8 cellular contexts compared by ENCODE assay signal in the genomic region with DNA sequence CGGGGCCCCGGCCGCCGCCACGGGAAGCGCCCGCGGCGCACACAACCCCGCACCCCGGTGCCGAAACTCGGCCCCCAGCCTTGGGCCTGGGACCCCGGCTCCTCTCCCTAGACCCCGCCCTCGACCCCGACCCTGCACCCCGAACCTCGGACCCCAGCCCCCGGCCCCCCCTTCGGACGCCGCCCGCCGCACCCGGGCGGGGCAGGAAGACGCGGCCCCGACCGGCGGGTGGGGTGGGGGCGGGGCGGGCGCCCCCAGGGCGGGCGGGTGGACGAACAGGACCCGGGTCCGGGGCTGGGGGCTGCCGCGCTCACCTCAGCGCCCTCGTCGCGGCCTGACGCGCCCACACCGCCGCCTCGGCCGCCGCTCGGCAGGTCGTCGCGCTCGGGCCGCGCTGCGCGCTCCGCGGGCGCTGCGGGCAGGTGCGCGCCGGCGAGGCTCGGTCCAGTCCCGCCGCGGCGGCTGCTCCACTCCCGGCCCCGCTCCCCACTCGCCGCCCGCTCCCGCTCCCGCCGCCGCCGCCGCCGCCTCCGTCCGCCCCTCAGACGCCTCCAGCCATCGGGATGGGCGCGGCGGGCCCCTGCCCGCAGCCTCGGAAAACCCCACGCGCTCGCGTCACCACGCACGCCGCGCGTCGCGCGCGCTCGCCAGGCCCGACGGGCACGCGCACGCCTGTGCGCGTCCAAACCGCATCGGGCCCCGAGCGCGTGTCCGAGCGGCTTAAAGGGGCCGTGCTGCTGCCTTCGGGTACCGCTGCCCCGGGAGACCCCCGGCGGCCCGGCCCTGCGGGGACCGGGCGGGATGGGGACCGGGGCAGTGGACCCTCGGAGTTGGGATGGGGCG. TPM values are rescaled to one million over a fixed set of nuclear protein-coding genes. Genes with fewer than 3 reads are reported as not detected.
DNase-seq lines count a peak whose midpoint lies in the region; ATAC-seq, FAIRE-seq and TF ChIP-seq lines count a peak whose summit lies in the region.

A gene (minus strand): TSS at position 582 of the 843 bp plus-strand sequence. CDS start 65,634 bp downstream, outside the sequence.

- no peaks in the 10 kb centered on the region for H3K27me3 ChIP-seq in BE2C
- H3K27me3 ChIP-seq in lower lobe of right lung (ENCODE audit: low read depth), result peaks cover 6% of the 10 kb centered on the region

- POLR2A ChIA-PET in activated CD8-positive, alpha-beta T cell treated with anti-CD3 and anti-CD28 coated beads for 36 hours (lab: Charles Lee), result interaction anchor here (1.0 to 1.7 kb wide), 2 partner anchors 14 to 18 kb away, joined by 3 to 9 read pairs; no protein-coding TSS in a partner anchor

- CTCF ChIA-PET in activated CD8-positive, alpha-beta T cell treated with anti-CD3 and anti-CD28 coated beads for 36 hours (lab: Charles Lee), result interaction anchor here (9.6 kb wide), 1 partner anchor 17 kb away, joined by 80 read pairs; no protein-coding TSS in a partner anchor

- peaks cover under 1% of the 10 kb centered on the region for H3K27me3 Mint-ChIP-seq in activated CD8-positive, alpha-beta T cell treated with anti-CD3 and anti-CD28 coated beads for 36 hours

- no peaks in the 10 kb centered on the region for H3K9me3 ChIP-seq in BE2C
- no peaks in the 10 kb centered on the region for H3K9me3 ChIP-seq in lower lobe of right lung

- H3K27ac ChIP-seq in lower lobe of right lung, result peak within 1 kb of the TSS; percentile 87

- FAIRE-seq in GM19239 (lab: Jason Lieb, UNC), result peak; percentile 93

- H3K4me3 Mint-ChIP-seq in activated CD8-positive, alpha-beta T cell treated with anti-CD3 and anti-CD28 coated beads for 36 hours, result peak within 1 kb of the TSS; percentile 85

- peaks cover 6% of the 10 kb centered on the region for H3K36me3 ChIP-seq in BE2C
- H3K36me3 ChIP-seq in lower lobe of right lung, result no peaks in the 10 kb centered on the region

- ATAC-seq in HG03457 (IDR thresholded peaks at IDR 0.05; ENCODE audit: unreplicated experiment) (peak; percentile 48), lower lobe of right lung (peak; percentile 91 to 95)
- ATAC-seq in activated CD8-positive, alpha-beta T cell treated with anti-CD3 and anti-CD28 coated beads for 36 hours, result peak; percentile 51

- DNase-seq in BE2C (peak; percentile 92), GM19239 (ENCODE audit: insufficient read length, low spot score) (peak; percentile 98), NCI-H82 treated with DMSO at 0.1 percent for 48 hours (lab: John Stamatoyannopoulos, UW; ENCODE audit: unreplicated experiment) (peak; percentile 62), ecto neural progenitor cell (ENCODE audit: low spot score) (peak; percentile 92), lower lobe of right lung (peak; percentile 91)
- peak; percentile 84 for DNase-seq in activated CD8-positive, alpha-beta T cell treated with anti-CD3 and anti-CD28 coated beads for 36 hours
- peak; percentile 76 to 83 for DNase-seq in stimulated activated CD4-positive, alpha-beta T cell treated with anti-CD3 and anti-CD28 coated beads, Interleukin-4, amount 100 ng/mL, for 48 hours (ENCODE audit: low read depth in 2 of 2)

- H3K36me3 Mint-ChIP-seq in activated CD8-positive, alpha-beta T cell treated with anti-CD3 and anti-CD28 coated beads for 36 hours (ENCODE audit: low read depth), result peaks cover 24% of the 10 kb centered on the region

- peaks cover 52% of the 10 kb centered on the region for H3K4me1 Mint-ChIP-seq in activated CD8-positive, alpha-beta T cell treated with anti-CD3 and anti-CD28 coated beads for 36 hours (ENCODE audit: low read depth)

- no peaks in the 10 kb centered on the region for H3K9me3 Mint-ChIP-seq in activated CD8-positive, alpha-beta T cell treated with anti-CD3 and anti-CD28 coated beads for 36 hours

- intact Hi-C loops in activated CD8-positive, alpha-beta T cell treated with anti-CD3 and anti-CD28 coated beads for 36 hours (cut with micrococcal nuclease), result loop anchor here (10.0 kb wide), 1 partner anchor 106 kb away; no protein-coding TSS in a partner anchor
- intact Hi-C loops in lower lobe of right lung (cut with DNase I), result no loop called here

- H3K27ac Mint-ChIP-seq in activated CD8-positive, alpha-beta T cell treated with anti-CD3 and anti-CD28 coated beads for 36 hours, result peak within 1 kb of the TSS; percentile 90

- TF ChIP-seq CTCF in BE2C (IDR thresholded peaks at IDR 0.05; ENCODE audit: low read depth, low read length) (no peak), lower lobe of right lung (IDR thresholded peaks at IDR 0.05) (no peak)
- TF ChIP-seq CTCF in activated CD8-positive, alpha-beta T cell treated with anti-CD3 and anti-CD28 coated beads for 36 hours (IDR thresholded peaks at IDR 0.05), result no peak

- H3K4me1 ChIP-seq in BE2C (peaks cover 7% of the 10 kb centered on the region), lower lobe of right lung (peaks cover 62% of the 10 kb centered on the region)

- peak within 1 kb of the TSS; percentile 86 for H3K4me3 ChIP-seq in BE2C (ENCODE audit: low read depth, low read length)
- peak within 1 kb of the TSS; percentile 93 for H3K4me3 ChIP-seq in lower lobe of right lung

RNA-seq across cellular contexts. Expression of the gene that starts here (rescaled TPM):
- 688 TPM for polyA plus RNA-seq in BE2C (2012; ENCODE audit: insufficient read depth, insufficient read length, low read depth)
- 100 to 1,000 TPM; 318 to 330 TPM for total RNA-seq in activated CD8-positive, alpha-beta T cell treated with anti-CD3 and anti-CD28 coated beads for 36 hours
- 341 TPM for total RNA-seq in lower lobe of right lung

Comparison
In these comparisons a context has a peak if more than half of its experiments do, and no peak if none do; other contexts are left out.
1. Peak in every context shown above with its lines: DNase-seq, ATAC-seq, H3K4me3 ChIP-seq and H3K27ac ChIP-seq.